23 cellular contexts compared by ENCODE assay signal in genomic region chr2:48006094-48006493, GRCh38.
"Had no signal": no experiment of that assay in that cellular context is flagged by ENCODE, and none has a peak within 500 bp of the region (broad histone marks: within the 10 kb centered on the region; RNA-seq: fewer than 3 reads in every experiment).

No MANE protein-coding gene starts in this region.

- H3K36me3 ChIP-seq: esophagus muscularis mucosa, gastroesophageal sphincter, heart left ventricle, left lung, lower lobe of right lung had no signal

- H3K4me3 ChIP-seq: coronary artery, dorsolateral prefrontal cortex, esophagus muscularis mucosa, gastroesophageal sphincter, heart left ventricle, hepatocyte, left lung, lower lobe of right lung, mucosa of descending colon had no signal

- H3K27ac ChIP-seq: coronary artery, dorsolateral prefrontal cortex, esophagus muscularis mucosa, foreskin keratinocyte, gastroesophageal sphincter, heart left ventricle, hepatocyte, left lung, lower lobe of right lung had no signal

- H3K4me1 Mint-ChIP-seq: mesothelial cell of epicardium had no signal

- H3K36me3 Mint-ChIP-seq: mesothelial cell of epicardium had no signal

- H2AFZ ChIP-seq: hepatocyte had no signal

- H3K4me1 ChIP-seq: esophagus muscularis mucosa, foreskin keratinocyte, gastroesophageal sphincter, heart left ventricle, left lung, lower lobe of right lung had no signal

- H3K79me2 ChIP-seq: hepatocyte had no signal

- H3K4me3 Mint-ChIP-seq: mesothelial cell of epicardium, naive B cell had no signal

- ATAC-seq: foreskin keratinocyte, gastroesophageal sphincter, heart left ventricle, left cardiac atrium, left lung, left ventricle myocardium superior, lower lobe of right lung, mucosa of descending colon had no signal

- H3K27ac Mint-ChIP-seq: mesothelial cell of epicardium had no signal

- FAIRE-seq: endothelial cell of umbilical vein, frontal cortex, islet of Langerhans, keratinocyte had no signal

- H3K9me3 ChIP-seq: esophagus muscularis mucosa, gastroesophageal sphincter, heart left ventricle, left lung, lower lobe of right lung, mucosa of descending colon had no signal

- H3K27me3 ChIP-seq: dorsolateral prefrontal cortex, esophagus muscularis mucosa, foreskin keratinocyte, gastroesophageal sphincter, hepatocyte had no signal

- H3K4me2 ChIP-seq: hepatocyte had no signal

- DNase-seq: dermis blood vessel endothelial cell; dorsolateral prefrontal cortex; effector CD4-positive, alpha-beta T cell; effector memory CD4-positive, alpha-beta T cell; foreskin keratinocyte; heart left ventricle; hypothalamus; left cardiac atrium; left lung; left ventricle myocardium superior; lower lobe of right lung; mesenchymal stem cell; mucosa of descending colon; naive B cell had no signal
